32 cellular contexts compared by ENCODE assay signal in the genomic region with DNA sequence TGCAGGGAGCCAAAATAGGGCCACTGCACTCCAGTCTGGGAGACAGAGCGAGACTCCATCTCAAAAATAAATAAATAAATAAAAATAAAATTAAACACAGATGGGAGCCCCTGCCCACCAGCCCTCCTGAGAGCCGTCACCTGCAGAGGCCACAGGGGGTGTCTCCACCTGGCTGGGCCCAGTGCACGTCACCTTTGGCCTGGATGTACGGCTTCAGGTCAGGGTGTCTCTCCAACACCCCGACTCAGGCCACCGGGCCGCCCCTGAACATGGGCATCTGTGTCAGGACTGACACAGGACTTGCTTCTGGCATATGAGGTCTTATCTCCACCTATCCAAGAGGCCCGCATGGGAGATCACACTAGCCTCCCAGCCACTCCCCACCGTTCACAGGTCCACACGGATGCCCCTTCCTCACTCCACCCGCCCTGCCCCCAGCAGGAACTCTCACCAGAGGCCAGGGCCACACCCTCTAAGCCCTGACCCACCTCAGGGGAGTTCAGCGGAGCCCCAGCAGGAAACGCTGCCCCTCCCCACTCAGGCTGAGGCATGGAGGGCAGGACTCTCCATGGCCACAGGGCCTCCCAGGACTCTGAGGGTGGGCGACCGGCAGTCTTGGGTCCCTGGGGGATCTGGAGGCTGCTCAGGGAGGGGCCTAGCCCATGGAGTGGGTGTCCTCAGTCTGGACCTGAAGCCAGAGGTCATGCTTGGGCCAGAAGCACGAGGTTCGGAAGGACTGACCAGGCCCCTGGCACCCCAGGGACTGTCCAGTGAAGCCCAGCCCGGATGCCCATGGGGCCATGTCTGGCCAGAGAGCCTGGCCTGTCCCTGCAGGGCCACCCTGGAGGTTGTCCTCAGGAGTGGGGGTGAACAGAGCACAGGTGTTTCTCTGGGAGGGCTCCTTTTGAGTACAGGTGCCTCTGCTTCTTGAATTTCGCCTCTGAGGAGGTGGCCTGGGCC. TPM values are rescaled to one million over a fixed set of nuclear protein-coding genes. Genes with fewer than 3 reads are reported as not detected.
"Had no signal": no experiment of that assay in that cellular context is flagged by ENCODE, and none has a peak within 500 bp of the region (broad histone marks: within the 10 kb centered on the region; RNA-seq: fewer than 3 reads in every experiment).

No MANE protein-coding gene starts in this region.

- ATAC-seq: activated CD4-positive, alpha-beta T cell treated with anti-CD3 and anti-CD28 coated beads for 36 hours; foreskin keratinocyte; naive thymus-derived CD8-positive, alpha-beta T cell; stimulated activated memory B cell treated with anti-CD40 and anti-IgM and Interleukin-4, amounts not matched to agents 10 μg/mL and 1 μg/mL and 100 μg/mL, for 72 hours had no signal

- H3K27me3 ChIP-seq: neural progenitor cell, suprapubic skin had no signal

- H3K36me3 Mint-ChIP-seq: activated CD4-positive, alpha-beta memory T cell treated with anti-CD3 and anti-CD28 coated beads for 36 hours; immature natural killer cell; naive thymus-derived CD8-positive, alpha-beta T cell; neural progenitor cell; stimulated activated memory B cell treated with anti-CD40 and anti-IgM and Interleukin-4, amounts not matched to agents 10 μg/mL and 1 μg/mL and 100 μg/mL, for 72 hours had no signal

- H3K4me3 Mint-ChIP-seq: activated B cell treated with CpG ODN at 0.5 μM for 24 hours; activated CD4-positive, alpha-beta memory T cell treated with anti-CD3 and anti-CD28 coated beads for 36 hours; activated CD4-positive, alpha-beta T cell treated with anti-CD3 and anti-CD28 coated beads for 36 hours; activated naive CD4-positive, alpha-beta T cell treated with anti-CD3 and anti-CD28 coated beads for 36 hours; dendritic cell treated with granulocyte-macrophage colony-stimulating factor and Interleukin-4, amounts not matched to agents 40 ng/mL and 50 ng/mL, for 4 days; immature natural killer cell; naive thymus-derived CD8-positive, alpha-beta T cell; neural progenitor cell; stimulated activated memory B cell treated with anti-CD40 and anti-IgM and Interleukin-4, amounts not matched to agents 10 μg/mL and 1 μg/mL and 100 μg/mL, for 72 hours; T-helper 1 cell treated with Interleukin-12 subunit alpha and Interleukin-12 subunit beta and Interleukin-4 antibody, amounts not matched to agents 30 μg/mL and 1 μg/mL, for 36 hours had no signal

- H3K27me3 Mint-ChIP-seq: activated CD4-positive, alpha-beta memory T cell treated with anti-CD3 and anti-CD28 coated beads for 36 hours; activated CD4-positive, alpha-beta T cell treated with anti-CD3 and anti-CD28 coated beads for 36 hours had no signal

- H3K27ac Mint-ChIP-seq: activated B cell treated with CpG ODN at 0.5 μM for 24 hours; activated CD4-positive, alpha-beta memory T cell treated with anti-CD3 and anti-CD28 coated beads for 36 hours; activated CD4-positive, alpha-beta T cell treated with anti-CD3 and anti-CD28 coated beads for 36 hours; activated naive CD4-positive, alpha-beta T cell treated with anti-CD3 and anti-CD28 coated beads for 36 hours; dendritic cell treated with granulocyte-macrophage colony-stimulating factor and Interleukin-4, amounts not matched to agents 40 ng/mL and 50 ng/mL, for 4 days; immature natural killer cell; naive thymus-derived CD8-positive, alpha-beta T cell; neural progenitor cell; progenitor cell of endocrine pancreas; stimulated activated memory B cell treated with anti-CD40 and anti-IgM and Interleukin-4, amounts not matched to agents 10 μg/mL and 1 μg/mL and 100 μg/mL, for 72 hours; T-helper 1 cell treated with Interleukin-12 subunit alpha and Interleukin-12 subunit beta and Interleukin-4 antibody, amounts not matched to agents 30 μg/mL and 1 μg/mL, for 36 hours had no signal

- DNase-seq: activated B cell treated with CpG ODN at 0.5 μM for 24 hours; activated CD4-positive, alpha-beta memory T cell treated with anti-CD3 and anti-CD28 coated beads for 36 hours; activated CD4-positive, alpha-beta T cell treated with anti-CD3 and anti-CD28 coated beads for 36 hours; activated effector memory CD4-positive, alpha-beta T cell treated with Interleukin-2 at 50 U/mL for 16 hours; activated naive CD4-positive, alpha-beta T cell treated with anti-CD3 and anti-CD28 coated beads for 36 hours; activated T-cell treated with anti-CD3 and anti-CD28 coated beads, Interleukin-2, amount 50 U/mL, for 48 hours; amygdala; effector CD4-positive, alpha-beta T cell; erythroblast; foreskin keratinocyte; immature natural killer cell; kidney glomerular epithelial cell; mesendoderm; retina; stimulated activated CD4-positive, alpha-beta T cell treated with anti-CD3 and anti-CD28 coated beads, Interleukin-2, amount 100 ng/mL, for 24 hours; T1000 had no signal

- H3K4me1 ChIP-seq: foreskin keratinocyte, neural progenitor cell, tibial nerve had no signal

- H3K4me1 Mint-ChIP-seq: activated B cell treated with CpG ODN at 0.5 μM for 24 hours; activated CD4-positive, alpha-beta T cell treated with anti-CD3 and anti-CD28 coated beads for 36 hours; immature natural killer cell; naive thymus-derived CD8-positive, alpha-beta T cell; stimulated activated memory B cell treated with anti-CD40 and anti-IgM and Interleukin-4, amounts not matched to agents 10 μg/mL and 1 μg/mL and 100 μg/mL, for 72 hours had no signal

- H3K4me2 ChIP-seq: hepatocyte, neural progenitor cell had no signal

- H3K27ac ChIP-seq: foreskin keratinocyte, hepatocyte, neural progenitor cell, skin epidermis, stomach, suprapubic skin, tibial nerve had no signal

- H3K9ac ChIP-seq: neural progenitor cell had no signal

- H3K9me3 Mint-ChIP-seq: activated CD4-positive, alpha-beta memory T cell treated with anti-CD3 and anti-CD28 coated beads for 36 hours; activated naive CD4-positive, alpha-beta T cell treated with anti-CD3 and anti-CD28 coated beads for 36 hours; dendritic cell treated with granulocyte-macrophage colony-stimulating factor and Interleukin-4, amounts not matched to agents 40 ng/mL and 50 ng/mL, for 4 days; immature natural killer cell; naive thymus-derived CD8-positive, alpha-beta T cell; T-helper 1 cell treated with Interleukin-12 subunit alpha and Interleukin-12 subunit beta and Interleukin-4 antibody, amounts not matched to agents 30 μg/mL and 1 μg/mL, for 36 hours had no signal

- H3K4me3 ChIP-seq: hepatocyte, neural progenitor cell, skin epidermis, stomach, suprapubic skin, tibial nerve had no signal

- H3K36me3 ChIP-seq: neural progenitor cell, stomach, suprapubic skin, tibial nerve had no signal

- H3K9me3 ChIP-seq: stomach, suprapubic skin had no signal

RNA-seq across cellular contexts. Expression of a gene that starts 1.6 kb away (rescaled TPM):
- total RNA-seq: activated B cell treated with CpG ODN at 0.5 μM for 24 hours; activated CD4-positive, alpha-beta memory T cell treated with anti-CD3 and anti-CD28 coated beads for 36 hours; activated CD4-positive, alpha-beta T cell treated with anti-CD3 and anti-CD28 coated beads for 36 hours; activated naive CD4-positive, alpha-beta T cell treated with anti-CD3 and anti-CD28 coated beads for 36 hours; cerebellum; foreskin keratinocyte; glomerular endothelial cell; naive thymus-derived CD8-positive, alpha-beta T cell; suprapubic skin; urinary bladder had no signal
- polyA plus RNA-seq: foreskin keratinocyte; immature natural killer cell; naive thymus-derived CD8-positive, alpha-beta T cell had no signal

RNA-seq across cellular contexts. Expression of a gene that starts 8.5 kb away (rescaled TPM):
- total RNA-seq: activated B cell treated with CpG ODN at 0.5 μM for 24 hours; activated CD4-positive, alpha-beta memory T cell treated with anti-CD3 and anti-CD28 coated beads for 36 hours; activated CD4-positive, alpha-beta T cell treated with anti-CD3 and anti-CD28 coated beads for 36 hours; activated naive CD4-positive, alpha-beta T cell treated with anti-CD3 and anti-CD28 coated beads for 36 hours; cerebellum; glomerular endothelial cell; naive thymus-derived CD8-positive, alpha-beta T cell; osteoblast; tibial nerve had no signal
- polyA plus RNA-seq: immature natural killer cell; naive thymus-derived CD8-positive, alpha-beta T cell had no signal

RNA-seq across cellular contexts. Expression of a gene that starts 35.9 kb away (rescaled TPM):
- total RNA-seq: activated B cell treated with CpG ODN at 0.5 μM for 24 hours; activated CD4-positive, alpha-beta memory T cell treated with anti-CD3 and anti-CD28 coated beads for 36 hours; activated CD4-positive, alpha-beta T cell treated with anti-CD3 and anti-CD28 coated beads for 36 hours; activated naive CD4-positive, alpha-beta T cell treated with anti-CD3 and anti-CD28 coated beads for 36 hours; cerebellum; foreskin keratinocyte; glomerular endothelial cell; lower leg skin; naive thymus-derived CD8-positive, alpha-beta T cell; osteoblast; stomach; urinary bladder had no signal
- polyA plus RNA-seq: foreskin keratinocyte; immature natural killer cell; naive thymus-derived CD8-positive, alpha-beta T cell; stomach had no signal
